Comparison of ENCODE assay signal across 9 cellular contexts in genomic region chr11:63961608-63962412, GRCh38. TPM values are rescaled to one million over a fixed set of nuclear protein-coding genes. Genes with fewer than 3 reads are reported as not detected.
DNase-seq lines count a peak whose midpoint lies in the region; ATAC-seq, FAIRE-seq and TF ChIP-seq lines count a peak whose summit lies in the region.
"Had no signal": no experiment of that assay in that cellular context is flagged by ENCODE, and none has a peak within 500 bp of the region (broad histone marks: within the 10 kb centered on the region; RNA-seq: fewer than 3 reads in every experiment).

No MANE protein-coding gene starts in this region.

- H2BK5ac ChIP-seq in mesenchymal stem cell (ENCODE audit: low read depth, low read length, poor library complexity, severe bottlenecking) = no peak overlapping the region

- no peak overlapping the region for H3K4me3 Mint-ChIP-seq in activated T-helper 1 cell treated with anti-CD3 and anti-CD28 coated beads, Interleukin-12 subunit alpha, Interleukin-12 subunit beta, Interleukin-2, Interleukin-4 antibody, amounts not matched to agents 30 ng/mL and 10 ng/mL and 1 ng/mL, durations not matched to agents 14 hours and 24 hours and 36 hours

- TF ChIP-seq CTCF in NB4 (IDR thresholded peaks at IDR 0.05; ENCODE audit: low read depth, low read length) = no peak
- no peak for TF ChIP-seq CTCF in esophagus squamous epithelium (IDR thresholded peaks at IDR 0.05)

- peaks cover 1% of the 10 kb centered on the region for H3K79me1 ChIP-seq in mesenchymal stem cell (replicated peaks; ENCODE audit: low read length, poor library complexity, severe bottlenecking)

- intact Hi-C loops in activated T-helper 1 cell treated with anti-CD3 and anti-CD28 coated beads, Interleukin-12 subunit alpha, Interleukin-12 subunit beta, Interleukin-2, Interleukin-4 antibody, amounts not matched to agents 30 ng/mL and 10 ng/mL and 1 ng/mL, durations not matched to agents 14 hours and 24 hours and 36 hours (cut with micrococcal nuclease) = no loop called here
- intact Hi-C loops in esophagus squamous epithelium (cut with DNase I) = no loop called here

- H3K4ac ChIP-seq in mesenchymal stem cell (ENCODE audit: low read depth in 1 of 2, low read length in 2 of 2) = peak overlapping the region in 1 of 2 experiments; percentile 32

- H3K9me3 ChIP-seq in mesenchymal stem cell (ENCODE audit: control insufficient read depth, low read length) = no peaks in the 10 kb centered on the region
- H3K9me3 ChIP-seq in esophagus squamous epithelium = no peaks in the 10 kb centered on the region

- 64% methylated on average over 19 of the region's 19 CpGs for WGBS in mesenchymal stem cell
- 15 to 25% methylated on average over 4 to 8 of the region's 19 CpGs for WGBS in esophagus squamous epithelium, 2 donors

- H3K4me2 ChIP-seq in mesenchymal stem cell (ENCODE audit: low read length, poor library complexity, severe bottlenecking) = no peak overlapping the region

- DNase-seq in DMS53 treated with DMSO at 0.1 percent for 48 hours (lab: John Stamatoyannopoulos, UW; ENCODE audit: unreplicated experiment) = peak; percentile 70
- peak; percentile 93 for DNase-seq in NB4 (ENCODE audit: low read depth)
- no peak for DNase-seq in activated T-helper 1 cell treated with anti-CD3 and anti-CD28 coated beads, Interleukin-12 subunit alpha, Interleukin-12 subunit beta, Interleukin-2, Interleukin-4 antibody, amounts not matched to agents 30 ng/mL and 10 ng/mL and 1 ng/mL, durations not matched to agents 14 hours and 24 hours and 36 hours (ENCODE audit: low spot score)
- DNase-seq in mesenchymal stem cell = peak; percentile 50
- no peak for DNase-seq in HK-2 (ENCODE audit: unreplicated experiment)
- no peak for DNase-seq in esophagus squamous epithelium (lab: John Stamatoyannopoulos, UW)
- DNase-seq in RCC 7860 (ENCODE audit: low spot score) = no peak

- H3K27ac Mint-ChIP-seq in activated T-helper 1 cell treated with anti-CD3 and anti-CD28 coated beads, Interleukin-12 subunit alpha, Interleukin-12 subunit beta, Interleukin-2, Interleukin-4 antibody, amounts not matched to agents 30 ng/mL and 10 ng/mL and 1 ng/mL, durations not matched to agents 14 hours and 24 hours and 36 hours = peak overlapping the region; percentile 29

- no peak overlapping the region for H3K18ac ChIP-seq in mesenchymal stem cell (ENCODE audit: low read depth in 1 of 2, low read length in 2 of 2)

- H3K4me1 Mint-ChIP-seq in activated T-helper 1 cell treated with anti-CD3 and anti-CD28 coated beads, Interleukin-12 subunit alpha, Interleukin-12 subunit beta, Interleukin-2, Interleukin-4 antibody, amounts not matched to agents 30 ng/mL and 10 ng/mL and 1 ng/mL, durations not matched to agents 14 hours and 24 hours and 36 hours (ENCODE audit: low read depth) = peaks cover 18% of the 10 kb centered on the region

- H2AFZ ChIP-seq in mesenchymal stem cell (ENCODE audit: low read depth, low read length) = no peak overlapping the region

- H3K9me3 Mint-ChIP-seq in activated T-helper 1 cell treated with anti-CD3 and anti-CD28 coated beads, Interleukin-12 subunit alpha, Interleukin-12 subunit beta, Interleukin-2, Interleukin-4 antibody, amounts not matched to agents 30 ng/mL and 10 ng/mL and 1 ng/mL, durations not matched to agents 14 hours and 24 hours and 36 hours = no peaks in the 10 kb centered on the region

- H3K4me1 ChIP-seq in mesenchymal stem cell (ENCODE audit: control insufficient read depth, insufficient read depth, low read depth, low read length) (peaks cover 16% of the 10 kb centered on the region), esophagus squamous epithelium (peaks cover 8 to 48% (median 18%) of the 10 kb centered on the region in 3 donors)

- H3K4me3 ChIP-seq in NB4 (ENCODE audit: low read depth, low read length) (no peak overlapping the region), mesenchymal stem cell (ENCODE audit: insufficient read depth in 1 of 2, low read depth in 1 of 2, low read length in 2 of 2) (no peak overlapping the region), esophagus squamous epithelium (no peak overlapping the region)

- H3K27me3 Mint-ChIP-seq in activated T-helper 1 cell treated with anti-CD3 and anti-CD28 coated beads, Interleukin-12 subunit alpha, Interleukin-12 subunit beta, Interleukin-2, Interleukin-4 antibody, amounts not matched to agents 30 ng/mL and 10 ng/mL and 1 ng/mL, durations not matched to agents 14 hours and 24 hours and 36 hours (ENCODE audit: insufficient read depth) = no peaks in the 10 kb centered on the region

- H2BK120ac ChIP-seq in mesenchymal stem cell (ENCODE audit: low read depth, low read length) = no peak overlapping the region

- H3K9ac ChIP-seq in mesenchymal stem cell (ENCODE audit: low read length) = peak overlapping the region; percentile 59

- TF ChIP-seq POLR2A in NB4 (IDR thresholded peaks at IDR 0.05; ENCODE audit: extremely low read depth, insufficient read length) = no peak
- no peak for TF ChIP-seq POLR2A in esophagus squamous epithelium (IDR thresholded peaks at IDR 0.05)

- H3K36me3 Mint-ChIP-seq in activated T-helper 1 cell treated with anti-CD3 and anti-CD28 coated beads, Interleukin-12 subunit alpha, Interleukin-12 subunit beta, Interleukin-2, Interleukin-4 antibody, amounts not matched to agents 30 ng/mL and 10 ng/mL and 1 ng/mL, durations not matched to agents 14 hours and 24 hours and 36 hours (ENCODE audit: low read depth) = no peaks in the 10 kb centered on the region

- H4K91ac ChIP-seq in mesenchymal stem cell (ENCODE audit: low read length) = peak overlapping the region; percentile 66

- H3K27me3 ChIP-seq in mesenchymal stem cell (ENCODE audit: control insufficient read depth in 1 of 2, insufficient read depth in 1 of 2, low read length in 2 of 2) (no peaks in the 10 kb centered on the region), esophagus squamous epithelium (no peaks in the 10 kb centered on the region)

- H2AK5ac ChIP-seq in mesenchymal stem cell (ENCODE audit: low read length, severe bottlenecking) = no peak overlapping the region

- H2BK15ac ChIP-seq in mesenchymal stem cell (ENCODE audit: low read depth, poor library complexity, severe bottlenecking) = peak overlapping the region; percentile 17

- H3K27ac ChIP-seq in mesenchymal stem cell (ENCODE audit: low read length, poor library complexity, severe bottlenecking) = no peak overlapping the region
- no peak overlapping the region for H3K27ac ChIP-seq in esophagus squamous epithelium

- H3K36me3 ChIP-seq in mesenchymal stem cell (ENCODE audit: control insufficient read depth in 1 of 2, insufficient read depth in 2 of 2, low read depth in 1 of 2, low read length in 2 of 2) (peaks cover 4 to 20% of the 10 kb centered on the region in 2 experiments), esophagus squamous epithelium (no peaks in the 10 kb centered on the region)

- no peak for ATAC-seq in GM18868 (IDR thresholded peaks at IDR 0.05; ENCODE audit: unreplicated experiment)

- H3K23ac ChIP-seq in mesenchymal stem cell (ENCODE audit: low read length in 2 of 2) = no peak overlapping the region

- H2BK12ac ChIP-seq in mesenchymal stem cell (ENCODE audit: low read length in 2 of 2) = peak overlapping the region in 1 of 2 experiments; percentile 57

- peak overlapping the region in 1 of 2 experiments; percentile 89 for H3K14ac ChIP-seq in mesenchymal stem cell (ENCODE audit: low read length in 2 of 2)

- no peak for FAIRE-seq in RCC 7860 (lab: Jason Lieb, UNC)
- FAIRE-seq: colon had no signal

- no peak overlapping the region for H4K8ac ChIP-seq in mesenchymal stem cell (ENCODE audit: low read length)

RNA-seq across cellular contexts. Expression of gene COX8A, which starts 12.6 kb away (rescaled TPM):
- total RNA-seq in activated T-helper 1 cell treated with anti-CD3 and anti-CD28 coated beads, Interleukin-12 subunit alpha, Interleukin-12 subunit beta, Interleukin-2, Interleukin-4 antibody, amounts not matched to agents 30 ng/mL and 10 ng/mL and 1 ng/mL, durations not matched to agents 14 hours and 24 hours and 36 hours = 289 and 291 TPM in 2 replicates
- polyA plus RNA-seq in mesenchymal stem cell (2013, experiment 1 of 2) = 504 TPM
- 497 TPM for polyA plus RNA-seq in mesenchymal stem cell (2013, experiment 2 of 2)
- 100 to 1,000 TPM; 417 to 745 (median 637) TPM for total RNA-seq in esophagus squamous epithelium

RNA-seq across cellular contexts. Expression of gene NAA40, which starts 23.0 kb away (rescaled TPM):
- 25.3 and 31.6 TPM in 2 replicates for total RNA-seq in activated T-helper 1 cell treated with anti-CD3 and anti-CD28 coated beads, Interleukin-12 subunit alpha, Interleukin-12 subunit beta, Interleukin-2, Interleukin-4 antibody, amounts not matched to agents 30 ng/mL and 10 ng/mL and 1 ng/mL, durations not matched to agents 14 hours and 24 hours and 36 hours
- 12.1 TPM for polyA plus RNA-seq in mesenchymal stem cell (2013, experiment 1 of 2)
- polyA plus RNA-seq in mesenchymal stem cell (2013, experiment 2 of 2) = 11.4 TPM
- total RNA-seq in esophagus squamous epithelium = 10 to 100 TPM in 3 of 4 donors, 1 to 10 TPM in 1; 9.8 to 13.2 (median 11.2) TPM

RNA-seq across cellular contexts. Expression of gene OTUB1, which starts 24.4 kb away (rescaled TPM):
- 104 and 114 TPM in 2 replicates for total RNA-seq in activated T-helper 1 cell treated with anti-CD3 and anti-CD28 coated beads, Interleukin-12 subunit alpha, Interleukin-12 subunit beta, Interleukin-2, Interleukin-4 antibody, amounts not matched to agents 30 ng/mL and 10 ng/mL and 1 ng/mL, durations not matched to agents 14 hours and 24 hours and 36 hours
- 63.8 TPM for polyA plus RNA-seq in mesenchymal stem cell (2013, experiment 1 of 2)
- 61.4 TPM for polyA plus RNA-seq in mesenchymal stem cell (2013, experiment 2 of 2)
- 10 to 100 TPM; 82.0 to 97.3 (median 89.7) TPM for total RNA-seq in esophagus squamous epithelium

RNA-seq across cellular contexts. Expression of gene RCOR2, which starts 44.8 kb away (rescaled TPM):
- 0.21 and 0.34 TPM in 2 replicates for total RNA-seq in activated T-helper 1 cell treated with anti-CD3 and anti-CD28 coated beads, Interleukin-12 subunit alpha, Interleukin-12 subunit beta, Interleukin-2, Interleukin-4 antibody, amounts not matched to agents 30 ng/mL and 10 ng/mL and 1 ng/mL, durations not matched to agents 14 hours and 24 hours and 36 hours
- polyA plus RNA-seq in mesenchymal stem cell (2013, experiment 1 of 2) = 5.2 TPM
- 4.7 TPM for polyA plus RNA-seq in mesenchymal stem cell (2013, experiment 2 of 2)
- total RNA-seq in esophagus squamous epithelium = under 1 TPM in 3 of 4 donors, not detected in 1; 0.19 to 0.49 (median 0.22) TPM

Comparison
In these comparisons a context has a peak if more than half of its experiments do, and no peak if none do; other contexts are left out.
1. DNase-seq: peak in DMS53 treated with DMSO at 0.1 percent for 48 hours (single experiment), NB4 (single experiment) and mesenchymal stem cell (single experiment); none in activated T-helper 1 cell treated with anti-CD3 and anti-CD28 coated beads, Interleukin-12 subunit alpha, Interleukin-12 subunit beta, Interleukin-2, Interleukin-4 antibody, amounts not matched to agents 30 ng/mL and 10 ng/mL and 1 ng/mL, durations not matched to agents 14 hours and 24 hours and 36 hours (single experiment), HK-2 (single experiment), esophagus squamous epithelium (single experiment) and RCC 7860 (single experiment).